Comparison of ENCODE assay signal across 1 cellular context in the genomic region with DNA sequence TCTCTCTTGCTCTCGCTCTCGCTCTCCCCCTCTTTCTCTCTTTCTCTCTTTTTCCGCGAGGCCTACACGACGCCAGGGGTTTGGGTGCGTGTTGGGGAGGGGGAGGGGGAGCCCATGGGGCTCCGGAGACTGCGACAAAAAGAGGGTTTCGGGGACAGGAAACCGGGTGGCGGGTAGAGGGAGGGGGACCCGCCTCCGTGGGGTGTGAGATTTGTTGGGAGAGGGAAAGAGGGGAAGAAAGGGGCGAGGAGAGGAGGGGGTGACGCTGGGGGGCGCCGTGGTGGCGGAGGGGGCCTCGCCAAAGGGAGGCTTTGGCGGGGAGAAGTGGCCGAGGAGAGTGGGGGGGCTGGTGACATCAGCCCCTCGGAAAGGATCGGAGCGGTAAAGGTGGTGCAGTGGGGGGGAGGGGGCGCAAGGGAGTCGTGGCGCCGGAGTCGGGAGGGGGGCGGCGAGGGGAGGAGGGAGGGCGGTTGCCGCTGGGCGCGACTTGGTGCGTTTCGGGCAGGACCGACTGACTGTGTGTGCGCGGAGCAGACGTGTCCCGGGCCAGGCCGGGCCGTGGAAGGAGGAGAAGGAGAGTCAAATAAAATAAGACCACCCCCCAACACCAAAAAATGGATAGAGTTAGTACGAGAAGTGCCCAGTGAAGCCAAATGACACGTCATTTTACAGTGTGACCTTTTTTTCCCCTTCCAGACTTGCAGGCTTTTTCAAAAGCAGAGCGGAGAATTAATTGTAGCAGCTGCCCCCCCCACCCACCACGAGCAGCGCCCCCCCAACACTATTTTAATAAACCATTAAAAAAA.
TF ChIP-seq lines count a peak whose summit lies in the region.

No MANE protein-coding gene starts in this region.

TF ChIP-seq in HepG2, 621 proteins besides CTCF, POLR2A, EP300 and RAD21 (continued from another document and continues in another):
- TF ChIP-seq KMT2B (CRISPR knock-in tag; IDR thresholded peaks at IDR 0.05) (0 out of 2 replicates have a peak, but pooled peaks have one; percentile 39), TAF1 (CRISPR knock-in tag; IDR thresholded peaks at IDR 0.05) (no peak), HMG20A (CRISPR knock-in tag; IDR thresholded peaks at IDR 0.05; ENCODE audit: borderline replicate concordance) (no peak), ZNF317 (CRISPR knock-in tag; IDR thresholded peaks at IDR 0.05) (peak; percentile 51; the same call in 1 of the 2 replicates), RARA (CRISPR knock-in tag; IDR thresholded peaks at IDR 0.05) (peak; percentile 20; the same call in 1 of the 2 replicates), GPBP1L1 (CRISPR knock-in tag; IDR thresholded peaks at IDR 0.05) (no peak), SMAD9 (CRISPR knock-in tag; IDR thresholded peaks at IDR 0.05) (no peak), ZNF724P (CRISPR knock-in tag; IDR thresholded peaks at IDR 0.05; ENCODE audit: borderline replicate concordance) (0 out of 2 replicates have a peak, but pooled peaks have one; percentile 49), ZNF709 (CRISPR knock-in tag; IDR thresholded peaks at IDR 0.05) (peak; percentile 38; the same call in 1 of the 2 replicates), ZNF430 (CRISPR knock-in tag; IDR thresholded peaks at IDR 0.05) (no peak), CREB1 (IDR thresholded peaks at IDR 0.05) (peak; percentile 58; the same call in 1 of the 2 replicates), CREB1 (CRISPR knock-in tag; IDR thresholded peaks at IDR 0.05) (no peak), ZNF556 (CRISPR knock-in tag; IDR thresholded peaks at IDR 0.05; ENCODE audit: borderline replicate concordance) (0 out of 2 replicates have a peak, but pooled peaks have one; percentile 32), SOX6 (IDR thresholded peaks at IDR 0.05) (no peak), SOX6 (CRISPR knock-in tag; IDR thresholded peaks at IDR 0.05) (peak; percentile 31; the same call in 1 of the 2 replicates), AFF4 (CRISPR knock-in tag; IDR thresholded peaks at IDR 0.05) (peak; percentile 55; the same call in 1 of the 2 replicates), DPF2 (CRISPR knock-in tag; IDR thresholded peaks at IDR 0.05; ENCODE audit: borderline replicate concordance, low read depth) (no peak), ZNF460 (CRISPR knock-in tag; IDR thresholded peaks at IDR 0.05; ENCODE audit: borderline replicate concordance) (no peak), MYC (CRISPR knock-in tag; IDR thresholded peaks at IDR 0.05; ENCODE audit: borderline replicate concordance) (peak; percentile 47; the same call in 1 of the 2 replicates), ZMYM3 (CRISPR knock-in tag; IDR thresholded peaks at IDR 0.05) (no peak), MAZ (IDR thresholded peaks at IDR 0.05; ENCODE audit: borderline replicate concordance, low read depth, low read length) (peak; percentile 64), MAZ (CRISPR knock-in tag; IDR thresholded peaks at IDR 0.05; ENCODE audit: low read depth) (no peak), NFYC (CRISPR knock-in tag; IDR thresholded peaks at IDR 0.05) (no peak), ZNF333 (CRISPR knock-in tag; IDR thresholded peaks at IDR 0.05; ENCODE audit: borderline replicate concordance) (peak; percentile 54; the same call in 1 of the 2 replicates), YY1 (IDR thresholded peaks at IDR 0.05; ENCODE audit: insufficient read depth, insufficient replicate concordance, low read depth, low read length) (peak; percentile 11), ZNF335 (CRISPR knock-in tag; IDR thresholded peaks at IDR 0.05) (no peak), TBX2 (CRISPR knock-in tag; IDR thresholded peaks at IDR 0.05; ENCODE audit: borderline replicate concordance) (peak; percentile 23; the same call in 1 of the 2 replicates), MED1 (CRISPR knock-in tag; IDR thresholded peaks at IDR 0.05) (0 out of 2 replicates have a peak, but pooled peaks have one; percentile 42)
- TF ChIP-seq, protein P1, sequence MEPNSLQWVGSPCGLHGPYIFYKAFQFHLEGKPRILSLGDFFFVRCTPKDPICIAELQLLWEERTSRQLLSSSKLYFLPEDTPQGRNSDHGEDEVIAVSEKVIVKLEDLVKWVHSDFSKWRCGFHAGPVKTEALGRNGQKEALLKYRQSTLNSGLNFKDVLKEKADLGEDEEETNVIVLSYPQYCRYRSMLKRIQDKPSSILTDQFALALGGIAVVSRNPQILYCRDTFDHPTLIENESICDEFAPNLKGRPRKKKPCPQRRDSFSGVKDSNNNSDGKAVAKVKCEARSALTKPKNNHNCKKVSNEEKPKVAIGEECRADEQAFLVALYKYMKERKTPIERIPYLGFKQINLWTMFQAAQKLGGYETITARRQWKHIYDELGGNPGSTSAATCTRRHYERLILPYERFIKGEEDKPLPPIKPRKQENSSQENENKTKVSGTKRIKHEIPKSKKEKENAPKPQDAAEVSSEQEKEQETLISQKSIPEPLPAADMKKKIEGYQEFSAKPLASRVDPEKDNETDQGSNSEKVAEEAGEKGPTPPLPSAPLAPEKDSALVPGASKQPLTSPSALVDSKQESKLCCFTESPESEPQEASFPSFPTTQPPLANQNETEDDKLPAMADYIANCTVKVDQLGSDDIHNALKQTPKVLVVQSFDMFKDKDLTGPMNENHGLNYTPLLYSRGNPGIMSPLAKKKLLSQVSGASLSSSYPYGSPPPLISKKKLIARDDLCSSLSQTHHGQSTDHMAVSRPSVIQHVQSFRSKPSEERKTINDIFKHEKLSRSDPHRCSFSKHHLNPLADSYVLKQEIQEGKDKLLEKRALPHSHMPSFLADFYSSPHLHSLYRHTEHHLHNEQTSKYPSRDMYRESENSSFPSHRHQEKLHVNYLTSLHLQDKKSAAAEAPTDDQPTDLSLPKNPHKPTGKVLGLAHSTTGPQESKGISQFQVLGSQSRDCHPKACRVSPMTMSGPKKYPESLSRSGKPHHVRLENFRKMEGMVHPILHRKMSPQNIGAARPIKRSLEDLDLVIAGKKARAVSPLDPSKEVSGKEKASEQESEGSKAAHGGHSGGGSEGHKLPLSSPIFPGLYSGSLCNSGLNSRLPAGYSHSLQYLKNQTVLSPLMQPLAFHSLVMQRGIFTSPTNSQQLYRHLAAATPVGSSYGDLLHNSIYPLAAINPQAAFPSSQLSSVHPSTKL (CRISPR knock-in tag; IDR thresholded peaks at IDR 0.05): peak; percentile 41; the same call in 1 of the 2 replicates
- TF ChIP-seq, protein P2, sequence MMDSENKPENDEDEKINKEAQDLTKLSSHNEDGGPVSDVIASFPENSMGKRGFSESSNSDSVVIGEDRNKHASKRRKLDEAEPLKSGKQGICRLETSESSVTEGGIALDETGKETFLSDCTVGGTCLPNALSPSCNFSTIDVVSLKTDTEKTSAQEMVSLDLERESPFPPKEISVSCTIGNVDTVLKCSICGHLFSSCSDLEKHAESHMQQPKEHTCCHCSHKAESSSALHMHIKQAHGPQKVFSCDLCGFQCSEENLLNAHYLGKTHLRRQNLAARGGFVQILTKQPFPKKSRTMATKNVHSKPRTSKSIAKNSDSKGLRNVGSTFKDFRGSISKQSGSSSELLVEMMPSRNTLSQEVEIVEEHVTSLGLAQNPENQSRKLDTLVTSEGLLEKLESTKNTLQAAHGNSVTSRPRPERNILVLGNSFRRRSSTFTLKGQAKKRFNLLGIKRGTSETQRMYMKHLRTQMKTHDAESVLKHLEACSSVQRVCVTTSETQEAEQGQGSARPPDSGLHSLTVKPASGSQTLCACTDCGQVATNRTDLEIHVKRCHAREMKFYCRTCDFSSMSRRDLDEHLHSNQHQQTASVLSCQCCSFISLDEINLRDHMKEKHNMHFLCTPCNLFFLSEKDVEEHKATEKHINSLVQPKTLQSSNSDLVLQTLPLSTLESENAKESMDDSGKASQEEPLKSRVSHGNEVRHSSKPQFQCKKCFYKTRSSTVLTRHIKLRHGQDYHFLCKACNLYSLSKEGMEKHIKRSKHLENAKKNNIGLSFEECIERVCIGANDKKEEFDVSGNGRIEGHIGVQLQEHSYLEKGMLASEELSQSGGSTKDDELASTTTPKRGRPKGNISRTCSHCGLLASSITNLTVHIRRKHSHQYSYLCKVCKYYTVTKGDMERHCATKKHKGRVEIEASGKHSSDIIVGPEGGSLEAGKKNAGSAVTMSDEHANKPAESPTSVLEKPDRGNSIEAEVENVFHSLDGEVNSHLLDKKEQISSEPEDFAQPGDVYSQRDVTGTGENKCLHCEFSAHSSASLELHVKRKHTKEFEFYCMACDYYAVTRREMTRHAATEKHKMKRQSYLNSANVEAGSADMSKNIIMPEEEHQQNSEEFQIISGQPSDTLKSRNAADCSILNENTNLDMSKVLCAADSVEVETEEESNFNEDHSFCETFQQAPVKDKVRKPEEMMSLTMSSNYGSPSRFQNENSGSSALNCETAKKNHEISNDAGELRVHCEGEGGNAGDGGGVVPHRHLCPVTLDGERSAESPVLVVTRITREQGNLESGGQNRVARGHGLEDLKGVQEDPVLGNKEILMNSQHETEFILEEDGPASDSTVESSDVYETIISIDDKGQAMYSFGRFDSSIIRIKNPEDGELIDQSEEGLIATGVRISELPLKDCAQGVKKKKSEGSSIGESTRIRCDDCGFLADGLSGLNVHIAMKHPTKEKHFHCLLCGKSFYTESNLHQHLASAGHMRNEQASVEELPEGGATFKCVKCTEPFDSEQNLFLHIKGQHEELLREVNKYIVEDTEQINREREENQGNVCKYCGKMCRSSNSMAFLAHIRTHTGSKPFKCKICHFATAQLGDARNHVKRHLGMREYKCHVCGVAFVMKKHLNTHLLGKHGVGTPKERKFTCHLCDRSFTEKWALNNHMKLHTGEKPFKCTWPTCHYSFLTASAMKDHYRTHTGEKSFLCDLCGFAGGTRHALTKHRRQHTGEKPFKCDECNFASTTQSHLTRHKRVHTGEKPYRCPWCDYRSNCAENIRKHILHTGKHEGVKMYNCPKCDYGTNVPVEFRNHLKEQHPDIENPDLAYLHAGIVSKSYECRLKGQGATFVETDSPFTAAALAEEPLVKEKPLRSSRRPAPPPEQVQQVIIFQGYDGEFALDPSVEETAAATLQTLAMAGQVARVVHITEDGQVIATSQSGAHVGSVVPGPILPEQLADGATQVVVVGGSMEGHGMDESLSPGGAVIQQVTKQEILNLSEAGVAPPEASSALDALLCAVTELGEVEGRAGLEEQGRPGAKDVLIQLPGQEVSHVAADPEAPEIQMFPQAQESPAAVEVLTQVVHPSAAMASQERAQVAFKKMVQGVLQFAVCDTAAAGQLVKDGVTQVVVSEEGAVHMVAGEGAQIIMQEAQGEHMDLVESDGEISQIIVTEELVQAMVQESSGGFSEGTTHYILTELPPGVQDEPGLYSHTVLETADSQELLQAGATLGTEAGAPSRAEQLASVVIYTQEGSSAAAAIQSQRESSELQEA (CRISPR knock-in tag; IDR thresholded peaks at IDR 0.05; ENCODE audit: not compliant biosample characterization): no peak
- TF ChIP-seq, protein P3, sequence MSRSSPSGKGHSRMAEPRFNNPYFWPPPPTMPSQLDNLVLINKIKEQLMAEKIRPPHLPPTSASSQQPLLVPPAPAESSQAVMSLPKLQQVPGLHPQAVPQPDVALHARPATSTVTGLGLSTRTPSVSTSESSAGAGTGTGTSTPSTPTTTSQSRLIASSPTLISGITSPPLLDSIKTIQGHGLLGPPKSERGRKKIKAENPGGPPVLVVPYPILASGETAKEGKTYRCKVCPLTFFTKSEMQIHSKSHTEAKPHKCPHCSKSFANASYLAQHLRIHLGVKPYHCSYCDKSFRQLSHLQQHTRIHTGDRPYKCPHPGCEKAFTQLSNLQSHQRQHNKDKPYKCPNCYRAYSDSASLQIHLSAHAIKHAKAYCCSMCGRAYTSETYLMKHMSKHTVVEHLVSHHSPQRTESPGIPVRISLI (CRISPR knock-in tag; IDR thresholded peaks at IDR 0.05; ENCODE audit: borderline replicate concordance): 0 out of 2 replicates have a peak, but pooled peaks have one; percentile 11
- TF ChIP-seq, protein P4, sequence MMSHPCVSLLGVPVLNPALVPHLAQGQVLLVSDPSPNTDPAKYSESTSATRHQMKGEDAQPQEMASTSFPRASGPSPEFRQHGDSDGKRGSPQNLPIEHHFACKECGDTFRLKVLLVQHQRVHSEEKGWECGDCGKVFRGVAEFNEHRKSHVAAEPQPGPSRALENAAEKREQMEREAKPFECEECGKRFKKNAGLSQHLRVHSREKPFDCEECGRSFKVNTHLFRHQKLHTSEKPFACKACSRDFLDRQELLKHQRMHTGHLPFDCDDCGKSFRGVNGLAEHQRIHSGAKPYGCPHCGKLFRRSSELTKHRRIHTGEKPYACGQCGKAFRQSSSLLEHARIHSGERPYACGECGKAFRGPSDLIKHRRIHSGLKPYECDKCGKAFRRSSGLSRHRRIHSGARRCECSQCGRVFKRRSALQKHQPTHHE (CRISPR knock-in tag; IDR thresholded peaks at IDR 0.05; ENCODE audit: borderline replicate concordance): peak; percentile 65; the same call in 1 of the 2 replicates
